Comparison of ENCODE assay signal across 10 cellular contexts in genomic region chr1:155962599-155963211, GRCh38. TPM values are rescaled to one million over a fixed set of nuclear protein-coding genes. Genes with fewer than 3 reads are reported as not detected.
DNase-seq lines count a peak whose midpoint lies in the region; ATAC-seq and TF ChIP-seq lines count a peak whose summit lies in the region.
"Had no signal": no experiment of that assay in that cellular context is flagged by ENCODE, and none has a peak within 500 bp of the region (broad histone marks: within the 10 kb centered on the region; RNA-seq: fewer than 3 reads in every experiment).

No MANE protein-coding gene starts in this region.

- H3K9me3 ChIP-seq in left lung (no peaks in the 10 kb centered on the region), upper lobe of right lung (no peaks in the 10 kb centered on the region)

- CTCF ChIA-PET in activated CD4-positive, alpha-beta T cell treated with anti-CD3 and anti-CD28 coated beads, Interleukin-2, amount 10 ng/mL, durations not matched to agents 7 days and 5 days (lab: Charles Lee): interaction anchor here (0.6 to 2.0 kb wide), 10 partner anchors 12 to 681 kb away, joined by 3 to 8 read pairs (median 3); partner anchors contain the start of gene ARHGEF2

- H3K9me3 Mint-ChIP-seq in activated T-cell treated with anti-CD3 and anti-CD28 coated beads, Interleukin-2, amount 50 U/mL, for 24 hours: no peaks in the 10 kb centered on the region
- H3K9me3 Mint-ChIP-seq in chondrocyte (ENCODE audit: low read depth): no peaks in the 10 kb centered on the region
- H3K9me3 Mint-ChIP-seq in activated CD4-positive, alpha-beta T cell treated with anti-CD3 and anti-CD28 coated beads, Interleukin-2, amount 10 ng/mL, durations not matched to agents 7 days and 5 days: no peaks in the 10 kb centered on the region

- H3K4me1 ChIP-seq in left lung: peaks cover 26 to 73% of the 10 kb centered on the region in 2 donors
- H3K4me1 ChIP-seq in upper lobe of right lung: peaks cover 20% of the 10 kb centered on the region

- no peaks in the 10 kb centered on the region for H3K27me3 Mint-ChIP-seq in activated T-cell treated with anti-CD3 and anti-CD28 coated beads, Interleukin-2, amount 50 U/mL, for 24 hours
- no peaks in the 10 kb centered on the region for H3K27me3 Mint-ChIP-seq in chondrocyte (ENCODE audit: low read depth)
- no peaks in the 10 kb centered on the region for H3K27me3 Mint-ChIP-seq in activated CD4-positive, alpha-beta T cell treated with anti-CD3 and anti-CD28 coated beads, Interleukin-2, amount 10 ng/mL, durations not matched to agents 7 days and 5 days

- H3K27ac Mint-ChIP-seq in activated T-cell treated with anti-CD3 and anti-CD28 coated beads, Interleukin-2, amount 50 U/mL, for 24 hours: peak overlapping the region; percentile 83
- peak overlapping the region; percentile 95 for H3K27ac Mint-ChIP-seq in chondrocyte (ENCODE audit: unreplicated experiment)
- H3K27ac Mint-ChIP-seq in activated CD4-positive, alpha-beta T cell treated with anti-CD3 and anti-CD28 coated beads, Interleukin-2, amount 10 ng/mL, durations not matched to agents 7 days and 5 days: no peak overlapping the region

- ATAC-seq in left lung (peak; percentile 9), upper lobe of right lung (peak; percentile 19), HG02588 (IDR thresholded peaks at IDR 0.05; ENCODE audit: unreplicated experiment) (no peak)

- peaks cover 7 to 100% of the 10 kb centered on the region in 2 donors for H3K36me3 ChIP-seq in left lung
- peaks cover 99% of the 10 kb centered on the region for H3K36me3 ChIP-seq in upper lobe of right lung

- TF ChIP-seq CTCF in chondrocyte (IDR thresholded peaks at IDR 0.05) (no peak), left lung (IDR thresholded peaks at IDR 0.05) (no peak), upper lobe of right lung (IDR thresholded peaks at IDR 0.05) (no peak)

- H3K36me3 Mint-ChIP-seq in activated T-cell treated with anti-CD3 and anti-CD28 coated beads, Interleukin-2, amount 50 U/mL, for 24 hours (ENCODE audit: low read depth): peaks cover 90% of the 10 kb centered on the region
- H3K36me3 Mint-ChIP-seq in chondrocyte (ENCODE audit: low read depth): peaks cover 47% of the 10 kb centered on the region
- H3K36me3 Mint-ChIP-seq in activated CD4-positive, alpha-beta T cell treated with anti-CD3 and anti-CD28 coated beads, Interleukin-2, amount 10 ng/mL, durations not matched to agents 7 days and 5 days (ENCODE audit: low read depth): peaks cover 73% of the 10 kb centered on the region

- no peak for DNase-seq in activated T-cell treated with anti-CD3 and anti-CD28 coated beads, Interleukin-2, amount 50 U/mL, for 24 hours
- DNase-seq in activated T-cell treated with anti-CD3 and anti-CD28 coated beads for 4 hours: no peak
- DNase-seq in chondrocyte (ENCODE audit: low spot score): no peak
- no peak for DNase-seq in left lung
- DNase-seq in upper lobe of right lung: no peak
- DNase-seq in putamen (ENCODE audit: low spot score): no peak
- no peak for DNase-seq in activated CD4-positive, alpha-beta T cell treated with anti-CD3 and anti-CD28 coated beads, Interleukin-2, amount 10 ng/mL, durations not matched to agents 7 days and 5 days
- DNase-seq: KG1 had no signal

- no peak overlapping the region for H3K4me3 Mint-ChIP-seq in activated T-cell treated with anti-CD3 and anti-CD28 coated beads, Interleukin-2, amount 50 U/mL, for 24 hours
- peak overlapping the region; percentile 52 for H3K4me3 Mint-ChIP-seq in chondrocyte (ENCODE audit: unreplicated experiment)
- H3K4me3 Mint-ChIP-seq in activated CD4-positive, alpha-beta T cell treated with anti-CD3 and anti-CD28 coated beads, Interleukin-2, amount 10 ng/mL, durations not matched to agents 7 days and 5 days: no peak overlapping the region

- POLR2A ChIA-PET in activated CD4-positive, alpha-beta T cell treated with anti-CD3 and anti-CD28 coated beads, Interleukin-2, amount 10 ng/mL, durations not matched to agents 7 days and 5 days (lab: Charles Lee): no interaction called here

- H3K4me3 ChIP-seq in left lung (peak overlapping the region in 1 of 2 donors; percentile 2), upper lobe of right lung (no peak overlapping the region)

- peaks cover 24% of the 10 kb centered on the region for H3K4me1 Mint-ChIP-seq in activated T-cell treated with anti-CD3 and anti-CD28 coated beads, Interleukin-2, amount 50 U/mL, for 24 hours (ENCODE audit: low read depth)
- peaks cover 41% of the 10 kb centered on the region for H3K4me1 Mint-ChIP-seq in chondrocyte (ENCODE audit: low read depth)
- peaks cover 49% of the 10 kb centered on the region for H3K4me1 Mint-ChIP-seq in activated CD4-positive, alpha-beta T cell treated with anti-CD3 and anti-CD28 coated beads, Interleukin-2, amount 10 ng/mL, durations not matched to agents 7 days and 5 days

- intact Hi-C loops in left lung (cut with DNase I) (no loop called here), upper lobe of right lung (cut with DNase I) (no loop called here)

- H3K27me3 ChIP-seq in left lung (no peaks in the 10 kb centered on the region), upper lobe of right lung (no peaks in the 10 kb centered on the region)

- H3K27ac ChIP-seq in left lung (peak overlapping the region in 1 of 2 donors; percentile 63), upper lobe of right lung (peak overlapping the region; percentile 68)

RNA-seq across cellular contexts. Expression of gene ARHGEF2, which starts 15.6 kb away (rescaled TPM):
- total RNA-seq in chondrocyte: 50.0 to 214 TPM (median 203 TPM) in 3 replicates
- 100 to 1,000 TPM; 158 to 290 TPM for total RNA-seq in left lung
- 220 TPM for total RNA-seq in upper lobe of right lung
- 100 to 1,000 TPM; 157 to 191 TPM for total RNA-seq in activated CD4-positive, alpha-beta T cell treated with anti-CD3 and anti-CD28 coated beads, Interleukin-2, amount 10 ng/mL, durations not matched to agents 7 days and 5 days

RNA-seq across cellular contexts. Expression of gene RXFP4, which starts 21.3 kb away (rescaled TPM):
- total RNA-seq in chondrocyte (not detected in 3 replicates), left lung (not detected), upper lobe of right lung (not detected)
- not detected for total RNA-seq in activated CD4-positive, alpha-beta T cell treated with anti-CD3 and anti-CD28 coated beads, Interleukin-2, amount 10 ng/mL, durations not matched to agents 7 days and 5 days
- total RNA-seq: A673 had no signal

RNA-seq across cellular contexts. Expression of gene KHDC4, which starts 28.5 kb away (rescaled TPM):
- total RNA-seq in chondrocyte (32.3 to 43.2 TPM (median 35.2 TPM) in 3 replicates), left lung (10 to 100 TPM; 38.2 to 39.3 TPM), upper lobe of right lung (40.1 TPM)
- 10 to 100 TPM; 66.3 to 67.3 TPM for total RNA-seq in activated CD4-positive, alpha-beta T cell treated with anti-CD3 and anti-CD28 coated beads, Interleukin-2, amount 10 ng/mL, durations not matched to agents 7 days and 5 days

RNA-seq across cellular contexts. Expression of gene RIT1, which starts 51.6 kb away (rescaled TPM):
- total RNA-seq in chondrocyte: 39.8 to 52.2 TPM (median 51.4 TPM) in 3 replicates
- 10 to 100 TPM; 40.8 to 55.3 TPM for total RNA-seq in left lung
- total RNA-seq in upper lobe of right lung: 49.9 TPM
- 10 to 100 TPM; 24.0 to 28.4 TPM for total RNA-seq in activated CD4-positive, alpha-beta T cell treated with anti-CD3 and anti-CD28 coated beads, Interleukin-2, amount 10 ng/mL, durations not matched to agents 7 days and 5 days

RNA-seq across cellular contexts. Expression of gene SSR2, which starts 58.0 kb away (rescaled TPM):
- total RNA-seq in chondrocyte: 233 to 257 TPM (median 238 TPM) in 3 replicates
- total RNA-seq in left lung: 100 to 1,000 TPM; 284 to 296 TPM
- 231 TPM for total RNA-seq in upper lobe of right lung
- 100 to 1,000 TPM; 235 to 273 TPM for total RNA-seq in activated CD4-positive, alpha-beta T cell treated with anti-CD3 and anti-CD28 coated beads, Interleukin-2, amount 10 ng/mL, durations not matched to agents 7 days and 5 days
